In the genomic region with DNA sequence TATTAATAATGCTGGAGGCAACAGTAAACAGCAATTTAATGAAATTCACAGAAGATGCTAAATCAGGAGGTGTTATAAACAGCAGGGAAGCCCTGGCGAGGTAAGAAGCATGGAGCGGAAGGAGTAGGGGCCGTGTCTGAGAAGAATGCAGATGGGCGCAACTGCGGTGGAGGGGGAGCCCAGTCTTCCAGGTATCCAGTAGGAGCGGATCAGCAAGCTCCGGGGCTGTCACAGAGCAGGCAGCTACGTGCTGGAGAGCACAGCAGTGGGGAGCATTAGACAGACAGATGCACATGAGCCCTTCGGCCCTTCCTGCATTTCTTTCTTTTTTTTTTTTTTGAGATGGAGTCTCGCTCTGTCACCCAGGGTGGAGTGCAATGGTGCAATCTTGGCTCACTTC, we compare ENCODE assay signal across 1 cellular context.
TF ChIP-seq lines count a peak whose summit lies in the region.

No MANE protein-coding gene starts in this region.

TF ChIP-seq in IMR-90, 13 proteins besides CTCF, POLR2A, EP300 and RAD21 (continued from another document):
- TF ChIP-seq, protein P1, sequence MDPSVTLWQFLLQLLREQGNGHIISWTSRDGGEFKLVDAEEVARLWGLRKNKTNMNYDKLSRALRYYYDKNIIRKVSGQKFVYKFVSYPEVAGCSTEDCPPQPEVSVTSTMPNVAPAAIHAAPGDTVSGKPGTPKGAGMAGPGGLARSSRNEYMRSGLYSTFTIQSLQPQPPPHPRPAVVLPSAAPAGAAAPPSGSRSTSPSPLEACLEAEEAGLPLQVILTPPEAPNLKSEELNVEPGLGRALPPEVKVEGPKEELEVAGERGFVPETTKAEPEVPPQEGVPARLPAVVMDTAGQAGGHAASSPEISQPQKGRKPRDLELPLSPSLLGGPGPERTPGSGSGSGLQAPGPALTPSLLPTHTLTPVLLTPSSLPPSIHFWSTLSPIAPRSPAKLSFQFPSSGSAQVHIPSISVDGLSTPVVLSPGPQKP (IDR thresholded peaks at IDR 0.05; ENCODE audit: borderline replicate concordance, low read depth, low read length): no peak
- TF ChIP-seq FOS (IDR thresholded peaks at IDR 0.05; ENCODE audit: low read depth, low read length) (no peak), SMC3 (IDR thresholded peaks at IDR 0.05; ENCODE audit: low read depth, low read length) (no peak), MAZ (IDR thresholded peaks at IDR 0.05; ENCODE audit: borderline replicate concordance, low read depth, low read length) (no peak), CEBPB (IDR thresholded peaks at IDR 0.05; ENCODE audit: low read depth, low read length) (no peak), CHD1 (IDR thresholded peaks at IDR 0.05; ENCODE audit: low read depth, low read length) (no peak)
- TF ChIP-seq, protein P2, sequence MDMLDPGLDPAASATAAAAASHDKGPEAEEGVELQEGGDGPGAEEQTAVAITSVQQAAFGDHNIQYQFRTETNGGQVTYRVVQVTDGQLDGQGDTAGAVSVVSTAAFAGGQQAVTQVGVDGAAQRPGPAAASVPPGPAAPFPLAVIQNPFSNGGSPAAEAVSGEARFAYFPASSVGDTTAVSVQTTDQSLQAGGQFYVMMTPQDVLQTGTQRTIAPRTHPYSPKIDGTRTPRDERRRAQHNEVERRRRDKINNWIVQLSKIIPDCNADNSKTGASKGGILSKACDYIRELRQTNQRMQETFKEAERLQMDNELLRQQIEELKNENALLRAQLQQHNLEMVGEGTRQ (IDR thresholded peaks at IDR 0.05; ENCODE audit: low read depth, low read length): no peak
